ENCODE assay signal across 19 cellular contexts in genomic region chr2:85091838-85092237, GRCh38. TPM values are rescaled to one million over a fixed set of nuclear protein-coding genes. Genes with fewer than 3 reads are reported as not detected.
"Had no signal": no experiment of that assay in that cellular context is flagged by ENCODE, and none has a peak within 500 bp of the region (broad histone marks: within the 10 kb centered on the region; RNA-seq: fewer than 3 reads in every experiment).

No MANE protein-coding gene starts in this region.

- H3K9me3 ChIP-seq: mucosa of descending colon, spleen, tibial artery, upper lobe of right lung had no signal

- H3K27ac ChIP-seq: dorsolateral prefrontal cortex, gastrocnemius medialis, heart right ventricle, spleen, tibial artery, upper lobe of right lung, vagina had no signal

- H3K4me1 ChIP-seq: gastrocnemius medialis, spleen, tibial artery, upper lobe of right lung, vagina had no signal

- H3K4me3 ChIP-seq: dorsolateral prefrontal cortex, gastrocnemius medialis, heart right ventricle, mucosa of descending colon, spleen, tibial artery, upper lobe of right lung, vagina had no signal

- DNase-seq: cortex of kidney; dorsolateral prefrontal cortex; effector CD8-positive, alpha-beta T cell; gastrocnemius medialis; heart right ventricle; hypothalamus; kidney glomerular epithelial cell; mucosa of descending colon; naive thymus-derived CD8-positive, alpha-beta T cell; posterior cingulate gyrus; spleen; stimulated activated CD4-positive, alpha-beta T cell treated with anti-CD3 and anti-CD28 coated beads, Interleukin-15, amount 100 ng/mL, for 24 hours; stimulated activated CD4-positive, alpha-beta T cell treated with anti-CD3 and anti-CD28 coated beads, Interleukin-1b, Interleukin-23, amount 100 ng/mL, for 48 hours; stimulated activated CD4-positive, alpha-beta T cell treated with anti-CD3 and anti-CD28 coated beads, Interleukin-4, amount 100 ng/mL, for 24 hours; tibial artery; upper lobe of right lung had no signal

- ATAC-seq: gastrocnemius medialis; heart right ventricle; mucosa of descending colon; naive thymus-derived CD8-positive, alpha-beta T cell; sciatic nerve; stimulated activated memory B cell treated with anti-CD40 and anti-IgM and Interleukin-4, amounts not matched to agents 10 μg/mL and 1 μg/mL and 100 μg/mL, for 72 hours; upper lobe of right lung had no signal

- H3K27me3 ChIP-seq: upper lobe of right lung, vagina had no signal

- H3K36me3 ChIP-seq: gastrocnemius medialis, heart right ventricle, spleen, tibial artery, upper lobe of right lung, vagina had no signal

RNA-seq across cellular contexts. Expression of gene TCF7L1, which starts 41.4 kb away (rescaled TPM):
- total RNA-seq: naive thymus-derived CD8-positive, alpha-beta T cell had no signal
